29 cellular contexts compared by ENCODE assay signal in genomic region chr5:93325946-93326345, GRCh38.
"Had no signal": no experiment of that assay in that cellular context is flagged by ENCODE, and none has a peak within 500 bp of the region (broad histone marks: within the 10 kb centered on the region; RNA-seq: fewer than 3 reads in every experiment).

No MANE protein-coding gene starts in this region.

- H3K4me3 ChIP-seq: ovary, psoas muscle, right lobe of liver, sigmoid colon, suprapubic skin, testis, tibial artery, transverse colon, upper lobe of right lung, uterus had no signal

- ATAC-seq: naive thymus-derived CD8-positive, alpha-beta T cell; natural killer cell treated with Interleukin-12 subunit alpha and Interleukin-12 subunit beta and Interleukin-15 and Interleukin-18, amount 100 ng/mL, for 72 hours; psoas muscle; right cardiac atrium; right lobe of liver; stimulated activated memory B cell treated with anti-CD40 and anti-IgM and Interleukin-4, amounts not matched to agents 10 μg/mL and 1 μg/mL and 100 μg/mL, for 72 hours; stimulated activated naive CD8-positive, alpha-beta T cell treated with anti-CD3 and anti-CD28 coated beads, Interleukin-15, amount 100 ng/mL, for 72 hours; stimulated activated naive CD8-positive, alpha-beta T cell treated with anti-CD3 and anti-CD28 coated beads, Interleukin-15, Interleukin-2, amounts not matched to agents 100 U/mL and 50 U/mL, for 24 hours; upper lobe of right lung had no signal

- FAIRE-seq: small intestine had no signal

- H3K27ac Mint-ChIP-seq: naive B cell; naive thymus-derived CD8-positive, alpha-beta T cell; natural killer cell treated with Interleukin-12 subunit alpha and Interleukin-12 subunit beta and Interleukin-15 and Interleukin-18, amount 100 ng/mL, for 72 hours; nephron progenitor cell; progenitor cell of endocrine pancreas; stimulated activated memory B cell treated with anti-CD40 and anti-IgM and Interleukin-4, amounts not matched to agents 10 μg/mL and 1 μg/mL and 100 μg/mL, for 72 hours; stimulated activated naive CD8-positive, alpha-beta T cell treated with anti-CD3 and anti-CD28 coated beads, Interleukin-15, amount 100 ng/mL, for 72 hours; type B pancreatic cell had no signal

- H3K27ac ChIP-seq: neutrophil, ovary, psoas muscle, right lobe of liver, sigmoid colon, suprapubic skin, testis, tibial artery, transverse colon, upper lobe of right lung, uterus had no signal

- H3K27me3 Mint-ChIP-seq: naive B cell; natural killer cell treated with Interleukin-12 subunit alpha and Interleukin-12 subunit beta and Interleukin-15 and Interleukin-18, amount 100 ng/mL, for 72 hours; stimulated activated memory B cell treated with anti-CD40 and anti-IgM and Interleukin-4, amounts not matched to agents 10 μg/mL and 1 μg/mL and 100 μg/mL, for 72 hours; stimulated activated naive CD8-positive, alpha-beta T cell treated with anti-CD3 and anti-CD28 coated beads, Interleukin-15, amount 100 ng/mL, for 72 hours had no signal

- H3K4me1 Mint-ChIP-seq: naive B cell; naive thymus-derived CD8-positive, alpha-beta T cell; stimulated activated memory B cell treated with anti-CD40 and anti-IgM and Interleukin-4, amounts not matched to agents 10 μg/mL and 1 μg/mL and 100 μg/mL, for 72 hours; stimulated activated naive CD8-positive, alpha-beta T cell treated with anti-CD3 and anti-CD28 coated beads, Interleukin-15, amount 100 ng/mL, for 72 hours had no signal

- DNase-seq: naive B cell; naive thymus-derived CD8-positive, alpha-beta T cell; nephron progenitor cell; nucleus accumbens; ovary; psoas muscle; right cardiac atrium; right lobe of liver; sigmoid colon; small intestine; stimulated activated CD4-positive, alpha-beta T cell treated with anti-CD3 and anti-CD28 coated beads, Interleukin-15, amount 100 ng/mL, for 24 hours; stimulated activated CD4-positive, alpha-beta T cell treated with anti-CD3 and anti-CD28 coated beads, Interleukin-2, amount 100 ng/mL, for 24 hours; stimulated activated CD4-positive, alpha-beta T cell treated with anti-CD3 and anti-CD28 coated beads, Interleukin-2, amount 100 ng/mL, for 48 hours; stimulated activated CD4-positive, alpha-beta T cell treated with anti-CD3 and anti-CD28 coated beads, Interleukin-4, amount 100 ng/mL, for 24 hours; stimulated activated naive CD4-positive, alpha-beta T cell; stimulated activated naive CD8-positive, alpha-beta T cell treated with anti-CD3 and anti-CD28 coated beads, Interleukin-15, amount 100 ng/mL, for 72 hours; stimulated activated naive CD8-positive, alpha-beta T cell treated with anti-CD3 and anti-CD28 coated beads, Interleukin-15, Interleukin-2, amounts not matched to agents 100 U/mL and 50 U/mL, for 24 hours; substantia nigra; testis; tibial artery; transverse colon; upper lobe of right lung; uterus had no signal

- H3K4me1 ChIP-seq: right lobe of liver, sigmoid colon, suprapubic skin, testis, tibial artery, transverse colon, upper lobe of right lung, uterus had no signal

- H3K9me3 Mint-ChIP-seq: nephron progenitor cell; stimulated activated memory B cell treated with anti-CD40 and anti-IgM and Interleukin-4, amounts not matched to agents 10 μg/mL and 1 μg/mL and 100 μg/mL, for 72 hours; stimulated activated naive CD8-positive, alpha-beta T cell treated with anti-CD3 and anti-CD28 coated beads, Interleukin-15, amount 100 ng/mL, for 72 hours; type B pancreatic cell had no signal

- H3K27me3 ChIP-seq: neutrophil, ovary, right lobe of liver, sigmoid colon, suprapubic skin, testis, tibial artery, transverse colon, upper lobe of right lung, uterus had no signal

- H3K4me3 Mint-ChIP-seq: naive B cell; naive thymus-derived CD8-positive, alpha-beta T cell; natural killer cell treated with Interleukin-12 subunit alpha and Interleukin-12 subunit beta and Interleukin-15 and Interleukin-18, amount 100 ng/mL, for 72 hours; nephron progenitor cell; stimulated activated memory B cell treated with anti-CD40 and anti-IgM and Interleukin-4, amounts not matched to agents 10 μg/mL and 1 μg/mL and 100 μg/mL, for 72 hours; stimulated activated naive CD8-positive, alpha-beta T cell treated with anti-CD3 and anti-CD28 coated beads, Interleukin-15, amount 100 ng/mL, for 72 hours; type B pancreatic cell had no signal

- H3K9me3 ChIP-seq: neutrophil, ovary, psoas muscle, right lobe of liver, sigmoid colon, suprapubic skin, testis, tibial artery, transverse colon, upper lobe of right lung, uterus had no signal

- H3K36me3 Mint-ChIP-seq: naive B cell; naive thymus-derived CD8-positive, alpha-beta T cell; natural killer cell treated with Interleukin-12 subunit alpha and Interleukin-12 subunit beta and Interleukin-15 and Interleukin-18, amount 100 ng/mL, for 72 hours; stimulated activated memory B cell treated with anti-CD40 and anti-IgM and Interleukin-4, amounts not matched to agents 10 μg/mL and 1 μg/mL and 100 μg/mL, for 72 hours; type B pancreatic cell had no signal

- H3K36me3 ChIP-seq: neutrophil, ovary, right lobe of liver, sigmoid colon, suprapubic skin, tibial artery, transverse colon, upper lobe of right lung, uterus had no signal
